8 cellular contexts compared by ENCODE assay signal in the genomic region with DNA sequence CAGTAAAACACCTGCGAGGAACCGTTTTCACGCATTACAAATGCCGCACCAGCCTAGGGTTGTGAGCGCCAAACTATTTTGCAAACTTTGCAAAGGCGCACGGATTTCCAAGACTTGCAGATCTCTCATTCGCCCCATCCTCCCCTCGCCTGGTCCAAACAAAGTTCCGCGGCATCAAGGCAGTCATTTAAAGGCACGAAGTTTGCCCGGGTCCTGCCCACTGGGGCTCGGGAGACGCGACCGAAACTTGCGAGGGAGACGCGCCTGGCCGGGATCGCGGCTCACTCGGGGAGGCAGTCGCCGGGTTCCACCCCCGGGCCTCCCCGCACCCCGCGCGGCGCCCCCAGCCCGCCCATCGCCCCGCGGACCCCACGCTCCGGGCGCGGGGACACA. TPM values are rescaled to one million over a fixed set of nuclear protein-coding genes. Genes with fewer than 3 reads are reported as not detected.
DNase-seq lines count a peak whose midpoint lies in the region; ATAC-seq and TF ChIP-seq lines count a peak whose summit lies in the region.

No MANE protein-coding gene starts in this region.

- no peaks in the 10 kb centered on the region for H3K9me3 Mint-ChIP-seq in stimulated activated naive CD8-positive, alpha-beta T cell treated with anti-CD3 and anti-CD28 coated beads, Interleukin-15, amount 100 ng/mL, for 72 hours

- 0 to 1% methylated on average over 28 to 40 of the region's 40 CpGs for WGBS in lung, 2 donors

- no peaks in the 10 kb centered on the region for H3K36me3 ChIP-seq in WERI-Rb-1
- no peaks in the 10 kb centered on the region for H3K36me3 ChIP-seq in duodenal mucosa (ENCODE audit: control insufficient read depth in 1 of 2, insufficient read depth in 2 of 2, low read length in 2 of 2)
- H3K36me3 ChIP-seq in lung (ENCODE audit: control insufficient read depth in 2 of 2, insufficient read depth in 2 of 2, low read length in 2 of 2) = no peaks in the 10 kb centered on the region

- DNase-seq in activated gamma-delta T cell treated with Interleukin-2 at 50 U/mL for 16 hours (peak; percentile 6), activated gamma-delta T cell (lab: John Stamatoyannopoulos, UW) (no peak), WERI-Rb-1 (no peak), lung (ENCODE audit: low spot score) (peak; percentile 43), GM19240 (ENCODE audit: insufficient read length, low spot score) (no peak)
- peak in 1 of 2 donors; percentile 37 for DNase-seq in stimulated activated naive CD8-positive, alpha-beta T cell treated with anti-CD3 and anti-CD28 coated beads, Interleukin-15, amount 100 ng/mL, for 72 hours

- ATAC-seq in HG03342 (IDR thresholded peaks at IDR 0.05; ENCODE audit: unreplicated experiment) (peak; percentile 2), lung (ENCODE audit: insufficient read depth, low FRiP score) (no peak)
- peak; percentile 60 for ATAC-seq in stimulated activated naive CD8-positive, alpha-beta T cell treated with anti-CD3 and anti-CD28 coated beads, Interleukin-15, amount 100 ng/mL, for 72 hours

- H3K4me3 ChIP-seq in WERI-Rb-1 (ENCODE audit: low read depth, low read length) = peak overlapping the region; percentile 93
- peak overlapping the region; percentile 92 to 99 for H3K4me3 ChIP-seq in duodenal mucosa (ENCODE audit: low read depth in 1 of 2, low read length in 2 of 2)
- peak overlapping the region; percentile 90 for H3K4me3 ChIP-seq in lung

- H3K4me1 ChIP-seq in duodenal mucosa (ENCODE audit: control insufficient read depth in 1 of 2, insufficient read depth in 2 of 2, low read length in 2 of 2) (peaks cover 10 to 23% of the 10 kb centered on the region in 2 donors), lung (ENCODE audit: control insufficient read depth in 2 of 2, insufficient read depth in 2 of 2, low read length in 2 of 2) (peaks cover 7 to 9% of the 10 kb centered on the region in 2 donors)

- H3K27me3 ChIP-seq in WERI-Rb-1 (ENCODE audit: insufficient read depth, low read depth, severe bottlenecking) (no peaks in the 10 kb centered on the region), duodenal mucosa (ENCODE audit: control insufficient read depth in 1 of 2, insufficient read depth in 2 of 2, low read length in 2 of 2) (no peaks in the 10 kb centered on the region), lung (ENCODE audit: control insufficient read depth, insufficient read depth) (no peaks in the 10 kb centered on the region)

- peak overlapping the region; percentile 82 to 86 for H3K4me3 Mint-ChIP-seq in stimulated activated naive CD8-positive, alpha-beta T cell treated with anti-CD3 and anti-CD28 coated beads, Interleukin-15, amount 100 ng/mL, for 72 hours

- H3K27ac ChIP-seq in WERI-Rb-1 = peak overlapping the region; percentile 82
- H3K27ac ChIP-seq in duodenal mucosa (ENCODE audit: low read depth, low read length) = peak overlapping the region; percentile 67
- peak overlapping the region; percentile 92 to 96 for H3K27ac ChIP-seq in lung (ENCODE audit: low read depth in 1 of 2, low read length in 1 of 2)

- peaks cover 60% of the 10 kb centered on the region for H3K4me1 Mint-ChIP-seq in stimulated activated naive CD8-positive, alpha-beta T cell treated with anti-CD3 and anti-CD28 coated beads, Interleukin-15, amount 100 ng/mL, for 72 hours

- H3K27ac Mint-ChIP-seq in stimulated activated naive CD8-positive, alpha-beta T cell treated with anti-CD3 and anti-CD28 coated beads, Interleukin-15, amount 100 ng/mL, for 72 hours = no peak overlapping the region

- TF ChIP-seq CTCF in WERI-Rb-1 (IDR thresholded peaks at IDR 0.05; ENCODE audit: low read depth, low read length) (no peak), lung (IDR thresholded peaks at IDR 0.05; ENCODE audit: control extremely low read depth, extremely low read depth) (no peak)

- peak overlapping the region; percentile 75 to 78 for H3K9ac ChIP-seq in duodenal mucosa (ENCODE audit: low read depth in 1 of 2, low read length in 2 of 2)

- no peaks in the 10 kb centered on the region for H3K27me3 Mint-ChIP-seq in stimulated activated naive CD8-positive, alpha-beta T cell treated with anti-CD3 and anti-CD28 coated beads, Interleukin-15, amount 100 ng/mL, for 72 hours

- H3K9me3 ChIP-seq in WERI-Rb-1 (ENCODE audit: severe bottlenecking) (no peaks in the 10 kb centered on the region), duodenal mucosa (ENCODE audit: control insufficient read depth in 1 of 2, low read length in 2 of 2) (no peaks in the 10 kb centered on the region), lung (ENCODE audit: control insufficient read depth in 2 of 2, insufficient read depth in 1 of 2, low read length in 1 of 2) (no peaks in the 10 kb centered on the region)

RNA-seq across cellular contexts. Expression of gene USP6NL, which starts 0.6 kb away (rescaled TPM):
- 10 to 100 TPM; 18.8 to 41.7 TPM for total RNA-seq in lung
- 1 to 10 TPM; 5.4 to 8.0 TPM for polyA plus RNA-seq in lung

Comparison
In these comparisons a context has a peak if more than half of its experiments do, and no peak if none do; other contexts are left out.
1. DNase-seq: peak in activated gamma-delta T cell treated with Interleukin-2 at 50 U/mL for 16 hours (single experiment) and lung (single experiment); none in activated gamma-delta T cell (single experiment), WERI-Rb-1 (single experiment) and GM19240 (single experiment).
2. Peak in every context shown above with its lines, with median percentiles within 50 percentile points of each other: H3K27ac ChIP-seq and H3K4me3 ChIP-seq.